Comparison of ENCODE assay signal across 8 cellular contexts in the genomic region with DNA sequence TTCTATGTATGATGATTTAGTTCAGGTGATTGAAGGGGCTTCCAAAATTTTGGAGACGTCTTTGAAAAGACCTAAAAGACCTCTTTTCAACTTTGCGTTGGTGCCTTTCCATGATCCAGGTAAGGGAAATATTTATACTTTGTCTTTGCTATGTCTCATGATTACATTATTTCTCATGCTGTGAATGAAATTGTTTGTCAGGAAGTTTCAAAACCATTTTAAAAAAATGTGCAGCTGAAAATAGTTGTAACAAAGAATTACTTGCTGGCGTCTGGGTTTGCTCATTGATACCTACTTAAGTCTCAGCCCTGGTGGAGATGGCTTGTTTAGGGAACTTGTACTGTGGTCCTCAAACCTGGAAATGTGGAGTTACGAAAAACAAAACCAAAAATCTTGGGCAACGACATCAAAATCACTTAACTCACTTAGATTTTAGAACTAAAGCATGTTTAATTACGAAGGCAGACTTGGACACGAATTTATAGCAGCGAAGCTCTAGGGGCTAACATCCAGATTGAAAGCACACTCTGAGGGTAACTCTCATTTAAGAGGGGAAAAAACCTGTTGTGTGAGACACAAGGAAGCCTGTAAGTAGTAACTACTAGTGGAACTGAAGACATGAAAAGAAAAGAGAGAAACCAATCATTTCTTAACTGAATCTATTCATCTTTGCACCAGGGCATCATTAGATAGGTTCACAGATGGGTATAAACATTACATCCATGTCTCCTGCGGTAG. TPM values are rescaled to one million over a fixed set of nuclear protein-coding genes. Genes with fewer than 3 reads are reported as not detected.
DNase-seq lines count a peak whose midpoint lies in the region; ATAC-seq lines count a peak whose summit lies in the region.

No MANE protein-coding gene starts in this region.

- peak overlapping the region; percentile 6 for H3K4me3 Mint-ChIP-seq in activated CD4-positive, alpha-beta T cell treated with anti-CD3 and anti-CD28 coated beads, Interleukin-2, amount 10 ng/mL, durations not matched to agents 7 days and 5 days
- H3K4me3 Mint-ChIP-seq in activated naive CD8-positive, alpha-beta T cell treated with anti-CD3 and anti-CD28 coated beads for 36 hours = peak overlapping the region; percentile 44
- peak overlapping the region; percentile 65 to 70 for H3K4me3 Mint-ChIP-seq in stimulated activated naive CD8-positive, alpha-beta T cell treated with anti-CD3 and anti-CD28 coated beads, Interleukin-15, amount 100 ng/mL, for 72 hours

- H3K27ac Mint-ChIP-seq in activated CD4-positive, alpha-beta T cell treated with anti-CD3 and anti-CD28 coated beads, Interleukin-2, amount 10 ng/mL, durations not matched to agents 7 days and 5 days = no peak overlapping the region
- peak overlapping the region; percentile 51 for H3K27ac Mint-ChIP-seq in activated naive CD8-positive, alpha-beta T cell treated with anti-CD3 and anti-CD28 coated beads for 36 hours
- peak overlapping the region in 1 of 2 donors; percentile 85 for H3K27ac Mint-ChIP-seq in stimulated activated naive CD8-positive, alpha-beta T cell treated with anti-CD3 and anti-CD28 coated beads, Interleukin-15, amount 100 ng/mL, for 72 hours

- DNase-seq in activated CD4-positive, alpha-beta T cell treated with anti-CD3 and anti-CD28 coated beads, Interleukin-2, amount 10 ng/mL, durations not matched to agents 7 days and 5 days = no peak
- DNase-seq in activated CD4-positive, alpha-beta T cell treated with anti-CD3 and anti-CD28 coated beads, Interleukin-2, amount 50 U/mL, for 48 hours = no peak
- DNase-seq in activated naive CD8-positive, alpha-beta T cell treated with anti-CD3 and anti-CD28 coated beads for 36 hours = no peak
- DNase-seq in iris pigment epithelial cell (ENCODE audit: low read depth) (peak; percentile 14), AG08395 (ENCODE audit: low spot score) (no peak)
- no peak for DNase-seq in stimulated activated naive CD8-positive, alpha-beta T cell treated with anti-CD3 and anti-CD28 coated beads, Interleukin-15, amount 100 ng/mL, for 72 hours

- H3K27me3 Mint-ChIP-seq in activated CD4-positive, alpha-beta T cell treated with anti-CD3 and anti-CD28 coated beads, Interleukin-2, amount 10 ng/mL, durations not matched to agents 7 days and 5 days = peaks cover 54% of the 10 kb centered on the region
- H3K27me3 Mint-ChIP-seq in activated naive CD8-positive, alpha-beta T cell treated with anti-CD3 and anti-CD28 coated beads for 36 hours = peaks cover 67% of the 10 kb centered on the region
- peaks cover 79% of the 10 kb centered on the region for H3K27me3 Mint-ChIP-seq in stimulated activated naive CD8-positive, alpha-beta T cell treated with anti-CD3 and anti-CD28 coated beads, Interleukin-15, amount 100 ng/mL, for 72 hours

- H3K36me3 Mint-ChIP-seq in activated CD4-positive, alpha-beta T cell treated with anti-CD3 and anti-CD28 coated beads, Interleukin-2, amount 10 ng/mL, durations not matched to agents 7 days and 5 days (ENCODE audit: low read depth) = peaks cover 3% of the 10 kb centered on the region
- H3K36me3 Mint-ChIP-seq in activated naive CD8-positive, alpha-beta T cell treated with anti-CD3 and anti-CD28 coated beads for 36 hours = peaks cover 6% of the 10 kb centered on the region

- peaks cover 16% of the 10 kb centered on the region for H3K4me1 Mint-ChIP-seq in activated CD4-positive, alpha-beta T cell treated with anti-CD3 and anti-CD28 coated beads, Interleukin-2, amount 10 ng/mL, durations not matched to agents 7 days and 5 days
- H3K4me1 Mint-ChIP-seq in activated naive CD8-positive, alpha-beta T cell treated with anti-CD3 and anti-CD28 coated beads for 36 hours = peaks cover 15% of the 10 kb centered on the region
- H3K4me1 Mint-ChIP-seq in stimulated activated naive CD8-positive, alpha-beta T cell treated with anti-CD3 and anti-CD28 coated beads, Interleukin-15, amount 100 ng/mL, for 72 hours = peaks cover 19% of the 10 kb centered on the region

- peak; percentile 34 for ATAC-seq in stimulated activated naive CD8-positive, alpha-beta T cell treated with anti-CD3 and anti-CD28 coated beads, Interleukin-15, amount 100 ng/mL, for 72 hours
- ATAC-seq in HG02678 (IDR thresholded peaks at IDR 0.05; ENCODE audit: unreplicated experiment) (no peak), HG03097 (IDR thresholded peaks at IDR 0.05; ENCODE audit: low FRiP score, unreplicated experiment) (no peak)

- CTCF ChIA-PET in activated CD4-positive, alpha-beta T cell treated with anti-CD3 and anti-CD28 coated beads, Interleukin-2, amount 10 ng/mL, durations not matched to agents 7 days and 5 days (lab: Charles Lee) = interaction anchor here (0.7 kb wide), 1 partner anchor 15 kb away, joined by 3 read pairs; no protein-coding TSS in a partner anchor

- POLR2A ChIA-PET in activated CD4-positive, alpha-beta T cell treated with anti-CD3 and anti-CD28 coated beads, Interleukin-2, amount 10 ng/mL, durations not matched to agents 7 days and 5 days (lab: Charles Lee) = no interaction called here

- H3K9me3 Mint-ChIP-seq in activated CD4-positive, alpha-beta T cell treated with anti-CD3 and anti-CD28 coated beads, Interleukin-2, amount 10 ng/mL, durations not matched to agents 7 days and 5 days = peaks cover 13% of the 10 kb centered on the region
- peaks cover 13% of the 10 kb centered on the region for H3K9me3 Mint-ChIP-seq in activated naive CD8-positive, alpha-beta T cell treated with anti-CD3 and anti-CD28 coated beads for 36 hours
- peaks cover 19 to 21% of the 10 kb centered on the region in 2 donors for H3K9me3 Mint-ChIP-seq in stimulated activated naive CD8-positive, alpha-beta T cell treated with anti-CD3 and anti-CD28 coated beads, Interleukin-15, amount 100 ng/mL, for 72 hours

RNA-seq across cellular contexts. Expression of a gene that starts 0.9 kb away (rescaled TPM):
- total RNA-seq in activated CD4-positive, alpha-beta T cell treated with anti-CD3 and anti-CD28 coated beads, Interleukin-2, amount 10 ng/mL, durations not matched to agents 7 days and 5 days = under 1 TPM; 0.07 to 0.21 TPM
- total RNA-seq in activated naive CD8-positive, alpha-beta T cell treated with anti-CD3 and anti-CD28 coated beads for 36 hours = under 1 TPM; 0.02 to 0.04 TPM

Comparison
In these comparisons a context has a peak if more than half of its experiments do, and no peak if none do; other contexts are left out.
1. H3K4me3 Mint-ChIP-seq: peak in every context shown above with its lines; median percentile 68 in stimulated activated naive CD8-positive, alpha-beta T cell treated with anti-CD3 and anti-CD28 coated beads, Interleukin-15, amount 100 ng/mL, for 72 hours; 44 in activated naive CD8-positive, alpha-beta T cell treated with anti-CD3 and anti-CD28 coated beads for 36 hours; 6 in activated CD4-positive, alpha-beta T cell treated with anti-CD3 and anti-CD28 coated beads, Interleukin-2, amount 10 ng/mL, durations not matched to agents 7 days and 5 days.